10 cellular contexts compared by ENCODE assay signal in the genomic region with DNA sequence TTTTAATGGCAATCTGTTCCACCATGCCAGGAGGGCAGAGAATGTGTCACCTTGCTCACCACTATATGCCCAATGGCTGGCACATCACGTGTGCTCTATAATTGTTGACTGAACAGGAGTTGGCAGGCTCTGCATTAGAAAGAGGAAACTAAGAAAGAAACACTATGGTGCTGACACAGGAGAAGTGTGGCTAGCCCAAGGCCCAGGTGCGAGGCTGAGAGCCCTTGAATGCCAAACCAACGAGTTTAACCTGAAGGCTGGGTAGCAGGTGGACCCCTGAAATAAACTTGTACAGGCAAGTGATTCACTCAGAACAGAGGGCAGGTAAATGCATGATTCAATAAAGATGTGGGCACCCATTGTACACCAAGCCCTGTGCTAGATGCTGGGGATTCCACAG. TPM values are rescaled to one million over a fixed set of nuclear protein-coding genes. Genes with fewer than 3 reads are reported as not detected.
A peak's percentile ranks its signal among the peaks of the same experiment; 100 is the strongest.
DNase-seq lines count a peak whose midpoint lies in the region; ATAC-seq and TF ChIP-seq lines count a peak whose summit lies in the region.
"Had no signal": no experiment of that assay in that cellular context is flagged by ENCODE, and none has a peak within 500 bp of the region (broad histone marks: within the 10 kb centered on the region; RNA-seq: fewer than 3 reads in every experiment).

No MANE protein-coding gene starts in this region.

- H3K27me3 Mint-ChIP-seq in T-helper 1 cell treated with Interleukin-12 subunit alpha and Interleukin-12 subunit beta and Interleukin-4 antibody, amounts not matched to agents 30 μg/mL and 1 μg/mL, for 36 hours (ENCODE audit: low read depth) = no peaks in the 10 kb centered on the region
- H3K27me3 Mint-ChIP-seq in activated naive CD8-positive, alpha-beta T cell treated with anti-CD3 and anti-CD28 coated beads, Interleukin-2, amount 10 ng/mL, durations not matched to agents 7 days and 5 days = no peaks in the 10 kb centered on the region
- peaks cover 4% of the 10 kb centered on the region for H3K27me3 Mint-ChIP-seq in nephron (ENCODE audit: low read depth)

- POLR2A ChIA-PET in activated naive CD8-positive, alpha-beta T cell treated with anti-CD3 and anti-CD28 coated beads, Interleukin-2, amount 10 ng/mL, durations not matched to agents 7 days and 5 days (lab: Charles Lee) = interaction anchor here (0.6 to 3.8 kb wide), 3 partner anchors 57 to 633 kb away, joined by 3 to 48 read pairs (median 4); partner anchors contain the start of genes LSM3 and XPC

- no peaks in the 10 kb centered on the region for H3K9me3 Mint-ChIP-seq in T-helper 1 cell treated with Interleukin-12 subunit alpha and Interleukin-12 subunit beta and Interleukin-4 antibody, amounts not matched to agents 30 μg/mL and 1 μg/mL, for 36 hours
- no peaks in the 10 kb centered on the region for H3K9me3 Mint-ChIP-seq in activated naive CD8-positive, alpha-beta T cell treated with anti-CD3 and anti-CD28 coated beads, Interleukin-2, amount 10 ng/mL, durations not matched to agents 7 days and 5 days
- no peaks in the 10 kb centered on the region for H3K9me3 Mint-ChIP-seq in nephron

- H3K4me3 Mint-ChIP-seq in T-helper 1 cell treated with Interleukin-12 subunit alpha and Interleukin-12 subunit beta and Interleukin-4 antibody, amounts not matched to agents 30 μg/mL and 1 μg/mL, for 36 hours = peak overlapping the region; percentile 76
- H3K4me3 Mint-ChIP-seq in activated naive CD8-positive, alpha-beta T cell treated with anti-CD3 and anti-CD28 coated beads, Interleukin-2, amount 10 ng/mL, durations not matched to agents 7 days and 5 days = peak overlapping the region; percentile 56
- H3K4me3 Mint-ChIP-seq in nephron = peak overlapping the region; percentile 96 to 100 (median 99)

- H3K36me3 ChIP-seq in Loucy (ENCODE audit: insufficient read depth, low read length) = no peaks in the 10 kb centered on the region

- 0 out of 2 replicates have a peak, but pooled peaks cover 4% of the 10 kb centered on the region for H3F3A ChIP-seq in Loucy (ENCODE audit: low read depth)

- H3K9ac ChIP-seq in Loucy (ENCODE audit: low read depth, low read length, poor library complexity, severe bottlenecking) = peak overlapping the region; percentile 88

- peaks cover 78% of the 10 kb centered on the region for H3K4me1 ChIP-seq in Loucy (ENCODE audit: insufficient read depth, low read length, poor library complexity, severe bottlenecking)

- H3K4me1 Mint-ChIP-seq in T-helper 1 cell treated with Interleukin-12 subunit alpha and Interleukin-12 subunit beta and Interleukin-4 antibody, amounts not matched to agents 30 μg/mL and 1 μg/mL, for 36 hours (ENCODE audit: low read depth) = peaks cover 43% of the 10 kb centered on the region
- peaks cover 42% of the 10 kb centered on the region for H3K4me1 Mint-ChIP-seq in activated naive CD8-positive, alpha-beta T cell treated with anti-CD3 and anti-CD28 coated beads, Interleukin-2, amount 10 ng/mL, durations not matched to agents 7 days and 5 days
- H3K4me1 Mint-ChIP-seq in nephron = peaks cover 46% of the 10 kb centered on the region

- peaks cover 20% of the 10 kb centered on the region for H4K20me1 ChIP-seq in Loucy (ENCODE audit: insufficient read depth, low read length, poor library complexity, severe bottlenecking)

- peak overlapping the region; percentile 68 for H3K27ac Mint-ChIP-seq in T-helper 1 cell treated with Interleukin-12 subunit alpha and Interleukin-12 subunit beta and Interleukin-4 antibody, amounts not matched to agents 30 μg/mL and 1 μg/mL, for 36 hours
- H3K27ac Mint-ChIP-seq in activated naive CD8-positive, alpha-beta T cell treated with anti-CD3 and anti-CD28 coated beads, Interleukin-2, amount 10 ng/mL, durations not matched to agents 7 days and 5 days = peak overlapping the region; percentile 42
- H3K27ac Mint-ChIP-seq in nephron = no peak overlapping the region

- H3K9me3 ChIP-seq in Loucy (ENCODE audit: insufficient read depth, low read depth, low read length) = no peaks in the 10 kb centered on the region
- H3K9me3 ChIP-seq: sigmoid colon had no signal

- H3K27me3 ChIP-seq in Loucy (ENCODE audit: insufficient read depth, low read length, poor library complexity, severe bottlenecking) = no peaks in the 10 kb centered on the region
- H3K27me3 ChIP-seq: sigmoid colon had no signal

- H3K79me2 ChIP-seq in Loucy (ENCODE audit: insufficient read depth, low read length) = peaks cover 47% of the 10 kb centered on the region

- ATAC-seq in activated naive CD8-positive, alpha-beta T cell treated with anti-CD3 and anti-CD28 coated beads, Interleukin-2, amount 10 ng/mL, durations not matched to agents 7 days and 5 days (ENCODE audit: low read depth) = no peak
- ATAC-seq in GM19324 (IDR thresholded peaks at IDR 0.05; ENCODE audit: low FRiP score, unreplicated experiment) (no peak), HG02588 (IDR thresholded peaks at IDR 0.05; ENCODE audit: unreplicated experiment) (no peak)

- H3K36me3 Mint-ChIP-seq in T-helper 1 cell treated with Interleukin-12 subunit alpha and Interleukin-12 subunit beta and Interleukin-4 antibody, amounts not matched to agents 30 μg/mL and 1 μg/mL, for 36 hours (ENCODE audit: low read depth) = peaks cover 20% of the 10 kb centered on the region
- peaks cover 15% of the 10 kb centered on the region for H3K36me3 Mint-ChIP-seq in activated naive CD8-positive, alpha-beta T cell treated with anti-CD3 and anti-CD28 coated beads, Interleukin-2, amount 10 ng/mL, durations not matched to agents 7 days and 5 days
- peaks cover 19% of the 10 kb centered on the region for H3K36me3 Mint-ChIP-seq in nephron (ENCODE audit: low read depth)

- peak overlapping the region; percentile 87 for H3K4me3 ChIP-seq in Loucy (ENCODE audit: low read length, poor library complexity, severe bottlenecking)
- H3K4me3 ChIP-seq: sigmoid colon had no signal

- H2AFZ ChIP-seq in Loucy (ENCODE audit: low read length) = no peak overlapping the region

- H3K9me2 ChIP-seq in Loucy (replicated peaks; ENCODE audit: low read depth, low read length) = no peaks in the 10 kb centered on the region

- peak overlapping the region; percentile 90 for H3K4me2 ChIP-seq in Loucy (ENCODE audit: low read depth, low read length, poor library complexity, severe bottlenecking)

- TF ChIP-seq CTCF in Loucy (conservative IDR thresholded peaks at IDR 0.05; ENCODE audit: low read length) (no peak), nephron (IDR thresholded peaks at IDR 0.05; ENCODE audit: unreplicated experiment in 3 of 3) (no peak)

- in situ Hi-C loops in ACHN (cut with HindIII; ENCODE audit: low pct_ligation_motif_present, low pct_unique_long_range_greater_than_20kb, low sequenced_read_pairs) = no loop called here

- DNase-seq in T-helper 1 cell = no peak
- DNase-seq in activated naive CD8-positive, alpha-beta T cell treated with anti-CD3 and anti-CD28 coated beads, Interleukin-2, amount 10 ng/mL, durations not matched to agents 7 days and 5 days = no peak
- DNase-seq in ACHN = no peak
- DNase-seq: NCI-H2171 treated with DMSO at 0.1 percent for 48 hours, sigmoid colon had no signal

RNA-seq across cellular contexts. Expression of gene CHCHD4, which starts 2.4 kb away (rescaled TPM):
- 10 to 100 TPM; 10.1 to 11.9 TPM for total RNA-seq in activated naive CD8-positive, alpha-beta T cell treated with anti-CD3 and anti-CD28 coated beads, Interleukin-2, amount 10 ng/mL, durations not matched to agents 7 days and 5 days

RNA-seq across cellular contexts. Expression of gene TMEM43, which starts 2.6 kb away (rescaled TPM):
- 10 to 100 TPM; 44.4 to 47.0 TPM for total RNA-seq in activated naive CD8-positive, alpha-beta T cell treated with anti-CD3 and anti-CD28 coated beads, Interleukin-2, amount 10 ng/mL, durations not matched to agents 7 days and 5 days

RNA-seq across cellular contexts. Expression of gene XPC, which starts 56.1 kb away (rescaled TPM):
- 10 to 100 TPM; 53.3 to 56.8 TPM for total RNA-seq in activated naive CD8-positive, alpha-beta T cell treated with anti-CD3 and anti-CD28 coated beads, Interleukin-2, amount 10 ng/mL, durations not matched to agents 7 days and 5 days

RNA-seq across cellular contexts. Expression of gene LSM3, which starts 56.3 kb away (rescaled TPM):
- total RNA-seq in activated naive CD8-positive, alpha-beta T cell treated with anti-CD3 and anti-CD28 coated beads, Interleukin-2, amount 10 ng/mL, durations not matched to agents 7 days and 5 days = 10 to 100 TPM; 14.3 to 14.4 TPM

Comparison
In these comparisons a context has a peak if more than half of its experiments do, and no peak if none do; other contexts are left out.
1. H3K27ac Mint-ChIP-seq: peak in T-helper 1 cell treated with Interleukin-12 subunit alpha and Interleukin-12 subunit beta and Interleukin-4 antibody, amounts not matched to agents 30 μg/mL and 1 μg/mL, for 36 hours (single experiment) and activated naive CD8-positive, alpha-beta T cell treated with anti-CD3 and anti-CD28 coated beads, Interleukin-2, amount 10 ng/mL, durations not matched to agents 7 days and 5 days (single experiment); none in nephron (0 of 3).
2. Peak in every context shown above with its lines, with median percentiles within 50 percentile points of each other: H3K4me3 Mint-ChIP-seq.